Comparison of ENCODE assay signal across 8 cellular contexts in genomic region chr19:12840091-12841079, GRCh38.
DNase-seq lines count a peak whose midpoint lies in the region; ATAC-seq lines count a peak whose summit lies in the region.

No MANE protein-coding gene starts in this region.

- DNase-seq in activated T-cell treated with anti-CD3 and anti-CD28 coated beads for 48 hours (ENCODE audit: low read depth) (peak; percentile 66), NCI-H526 treated with DMSO at 0.1 percent for 48 hours (lab: John Stamatoyannopoulos, UW) (peak; percentile 31), amniotic stem cell (lab: John Stamatoyannopoulos, UW) (peak; percentile 15)
- DNase-seq in activated T-cell treated with anti-CD3 and anti-CD28 coated beads, Interleukin-2, amount 50 U/mL, for 1 hour: no peak
- DNase-seq in stimulated activated CD4-positive, alpha-beta T cell treated with anti-CD3 and anti-CD28 coated beads, Interleukin-15, amount 100 ng/mL, for 24 hours: peak; percentile 73

- ATAC-seq in HG02973 (IDR thresholded peaks at IDR 0.05; ENCODE audit: unreplicated experiment) (no peak), GM21825 (IDR thresholded peaks at IDR 0.05; ENCODE audit: unreplicated experiment) (no peak)

- peak overlapping the region; percentile 25 for H3K4me3 ChIP-seq in iPS-11a (ENCODE audit: low read depth, low read length)
